In the genomic region with DNA sequence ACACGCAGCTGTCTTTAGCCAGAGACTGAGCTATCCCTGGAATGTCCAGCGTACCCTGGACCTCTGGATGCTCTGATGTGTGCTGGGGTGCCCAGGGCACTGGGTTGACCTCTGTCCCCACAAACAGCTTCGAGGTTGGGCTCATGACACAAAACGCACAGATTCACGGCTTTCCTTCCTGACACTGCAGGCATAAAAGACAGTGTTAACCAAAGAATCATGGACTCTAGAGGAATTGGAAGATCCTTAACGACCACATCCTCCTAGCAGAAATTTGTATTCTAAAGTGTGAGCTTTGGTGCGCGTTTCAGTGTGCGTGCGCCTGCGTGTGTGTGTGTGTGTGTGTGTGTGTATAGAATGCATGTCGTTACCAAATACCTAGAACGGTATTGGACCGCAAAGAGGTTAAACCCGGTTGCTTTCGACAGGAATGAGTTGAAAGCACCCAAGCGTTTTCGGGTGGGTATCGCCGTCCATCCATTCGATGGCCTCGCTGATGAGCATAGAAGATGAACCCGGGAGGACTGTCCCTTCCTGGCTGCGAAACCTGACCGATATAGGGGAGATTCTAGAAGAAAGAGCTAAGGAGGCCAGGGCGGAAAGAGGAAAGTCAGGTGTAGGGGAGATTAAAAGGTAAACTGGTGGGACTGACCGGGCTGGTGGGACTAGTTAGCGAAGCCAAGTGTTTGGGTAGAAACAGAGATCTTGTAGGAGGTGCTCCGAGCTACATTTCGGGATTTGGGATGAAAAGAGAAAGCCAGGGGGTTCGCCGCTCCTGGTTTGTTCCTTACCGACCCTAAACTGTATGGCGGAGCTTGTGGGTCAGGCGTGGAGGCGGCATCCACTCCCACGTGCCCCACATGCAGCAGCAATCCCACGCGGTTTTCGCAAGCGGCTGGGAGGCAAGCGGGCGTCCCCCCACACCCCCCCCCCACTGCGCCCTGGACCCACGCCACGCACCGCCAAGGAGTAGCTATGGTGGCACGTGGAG, we compare ENCODE assay signal across 12 cellular contexts. TPM values are rescaled to one million over a fixed set of nuclear protein-coding genes. Genes with fewer than 3 reads are reported as not detected.
DNase-seq lines count a peak whose midpoint lies in the region; ATAC-seq, FAIRE-seq and TF ChIP-seq lines count a peak whose summit lies in the region.
"Had no signal": no experiment of that assay in that cellular context is flagged by ENCODE, and none has a peak within 500 bp of the region (broad histone marks: within the 10 kb centered on the region; RNA-seq: fewer than 3 reads in every experiment).

No MANE protein-coding gene starts in this region.

- H3K27me3 Mint-ChIP-seq in activated naive CD8-positive, alpha-beta T cell = peaks cover 62% of the 10 kb centered on the region

- TF ChIP-seq EP300 in HepG2 (IDR thresholded peaks at IDR 0.05; ENCODE audit: low read depth in 2 of 2, low read length in 2 of 2) (no peak), HepG2 (CRISPR knock-in tag; IDR thresholded peaks at IDR 0.05; ENCODE audit: borderline replicate concordance) (no peak)

- H3K9me3 ChIP-seq in HepG2 (ENCODE audit: low read length) = no peaks in the 10 kb centered on the region
- H3K9me3 ChIP-seq in right lobe of liver = no peaks in the 10 kb centered on the region
- H3K9me3 ChIP-seq in lower lobe of right lung = no peaks in the 10 kb centered on the region
- no peaks in the 10 kb centered on the region for H3K9me3 ChIP-seq in upper lobe of right lung
- H3K9me3 ChIP-seq: gastroesophageal sphincter had no signal

- no peaks in the 10 kb centered on the region for H3K9me3 Mint-ChIP-seq in activated naive CD8-positive, alpha-beta T cell (ENCODE audit: low read depth)

- H3K4me3 Mint-ChIP-seq in activated naive CD8-positive, alpha-beta T cell = peak overlapping the region; percentile 78

- H3K27ac ChIP-seq in HepG2 (ENCODE audit: extremely low read length, insufficient read depth, low read length) (no peak overlapping the region), right lobe of liver (no peak overlapping the region), lower lobe of right lung (no peak overlapping the region), upper lobe of right lung (no peak overlapping the region)
- H3K27ac ChIP-seq: gastroesophageal sphincter had no signal

- H3K4me2 ChIP-seq in HepG2 (ENCODE audit: low read depth, low read length) = peak overlapping the region; percentile 26; the same call in 1 of the 2 replicates

- no peak overlapping the region for H2AFZ ChIP-seq in HepG2 (ENCODE audit: low read length)

- CTCF ChIA-PET in HepG2 (lab: Yijun Ruan, JAX; ENCODE audit: low intra/inter-chr PET ratio, low total read pairs) = no interaction called here

- TF ChIP-seq POLR2A in HepG2 (IDR thresholded peaks at IDR 0.05; ENCODE audit: insufficient read depth in 1 of 2, low read depth in 2 of 2, low read length in 2 of 2) = no peak
- no peak for TF ChIP-seq POLR2A in right lobe of liver (IDR thresholded peaks at IDR 0.05)

- no TSS peak for BruUV-seq in HepG2 (replicated peaks; lab: Mats Ljungman, UMichigan)

- no peak overlapping the region for H3K9ac ChIP-seq in HepG2 (ENCODE audit: insufficient read depth, low read depth, low read length)

- POLR2A ChIA-PET in HepG2 (lab: Yijun Ruan, JAX) = interaction anchor here (2.2 kb wide), 1 partner anchor 8 kb away, joined by 7 read pairs; the partner anchor contains the start of gene C1orf53

- H3K27ac Mint-ChIP-seq in activated naive CD8-positive, alpha-beta T cell = no peak overlapping the region

- H4K20me1 ChIP-seq in HepG2 (ENCODE audit: insufficient read depth, low read length) = no peaks in the 10 kb centered on the region

- TF ChIP-seq CTCF in HepG2 (CRISPR knock-in tag; IDR thresholded peaks at IDR 0.05) = no peak
- TF ChIP-seq CTCF in right lobe of liver (IDR thresholded peaks at IDR 0.05) = no peak
- no peak for TF ChIP-seq CTCF in lower lobe of right lung (IDR thresholded peaks at IDR 0.05)
- no peak for TF ChIP-seq CTCF in upper lobe of right lung (IDR thresholded peaks at IDR 0.05)

- H3K4me1 ChIP-seq in HepG2 (ENCODE audit: insufficient read depth, low read length) (peaks cover 36% of the 10 kb centered on the region), right lobe of liver (peaks cover 0 to 41% (median 17%) of the 10 kb centered on the region in 4 donors), lower lobe of right lung (peaks cover 37% of the 10 kb centered on the region), upper lobe of right lung (peaks cover 30% of the 10 kb centered on the region)

- ATAC-seq in HepG2 = peak; percentile 38
- ATAC-seq in right lobe of liver = no peak
- no peak for ATAC-seq in lower lobe of right lung
- ATAC-seq in upper lobe of right lung = no peak
- no peak for ATAC-seq in HG03097 (IDR thresholded peaks at IDR 0.05; ENCODE audit: low FRiP score, unreplicated experiment)
- no peak for ATAC-seq in GM21447 (IDR thresholded peaks at IDR 0.05; ENCODE audit: unreplicated experiment)
- ATAC-seq: gastroesophageal sphincter had no signal

- peaks cover 54% of the 10 kb centered on the region for H3K4me1 Mint-ChIP-seq in activated naive CD8-positive, alpha-beta T cell (ENCODE audit: low read depth)

- FAIRE-seq in HepG2 (lab: Jason Lieb, UNC) = no peak
- FAIRE-seq: GM12892 had no signal

- 68% methylated on average over 38 of the region's 48 CpGs for WGBS in HepG2 (ENCODE audit: low lambda C conversion rate)
- 12% methylated on average over 26 of the region's 48 CpGs for WGBS in right lobe of liver (ENCODE audit: insufficient coverage, low coverage, low lambda C conversion rate, missing lambda C conversion rate)

- H3K27me3 ChIP-seq in HepG2 (ENCODE audit: control insufficient read depth in 1 of 2, insufficient read depth in 2 of 2, low read length in 2 of 2) (peaks cover 11 to 63% of the 10 kb centered on the region in 2 experiments; a peak in 3 of 5 replicates), right lobe of liver (peaks cover 6 to 47% of the 10 kb centered on the region in 2 donors), lower lobe of right lung (ENCODE audit: low read depth) (peaks cover 88% of the 10 kb centered on the region), upper lobe of right lung (peaks cover 91% of the 10 kb centered on the region)

- no peak overlapping the region for H3K4me3 ChIP-seq in HepG2 (replicated peaks in 1 of 3; ENCODE audit: insufficient read depth in 1 of 3, low read depth in 2 of 3, low read length in 3 of 3)
- H3K4me3 ChIP-seq in right lobe of liver = no peak overlapping the region
- peak overlapping the region; percentile 32 for H3K4me3 ChIP-seq in lower lobe of right lung
- peak overlapping the region; percentile 28 for H3K4me3 ChIP-seq in upper lobe of right lung

- no peaks in the 10 kb centered on the region for H3K36me3 ChIP-seq in HepG2 (replicated peaks in 1 of 2; ENCODE audit: control insufficient read depth in 1 of 2, insufficient read depth in 2 of 2, low read length in 2 of 2)
- H3K36me3 ChIP-seq in right lobe of liver = no peaks in the 10 kb centered on the region
- H3K36me3 ChIP-seq in lower lobe of right lung = no peaks in the 10 kb centered on the region
- H3K36me3 ChIP-seq in upper lobe of right lung = no peaks in the 10 kb centered on the region
- H3K36me3 ChIP-seq: gastroesophageal sphincter had no signal

- in situ Hi-C loops in HepG2 (cut with HindIII; ENCODE audit: extremely low pct_ligation_motif_present, low pct_unique_long_range_greater_than_20kb) = loop anchor here (10.0 kb wide), 1 partner anchor 136 kb away; the partner anchor contains the start of gene DENND1B

- DNase-seq in HepG2 (ENCODE audit: low spot score) (no peak), right lobe of liver (no peak), lower lobe of right lung (no peak), upper lobe of right lung (no peak), AG08396 (ENCODE audit: low spot score) (no peak)
- DNase-seq: NCI-H446 had no signal

- no peaks in the 10 kb centered on the region for H3K36me3 Mint-ChIP-seq in activated naive CD8-positive, alpha-beta T cell

- H3K79me2 ChIP-seq in HepG2 (ENCODE audit: insufficient read depth, low read length) = no peaks in the 10 kb centered on the region

- intact Hi-C loops in HepG2 (cut with micrococcal nuclease; ENCODE audit: unreplicated experiment) = no loop called here
- intact Hi-C loops in right lobe of liver (cut with DNase I) = no loop called here
- intact Hi-C loops in lower lobe of right lung (cut with DNase I) = no loop called here
- intact Hi-C loops in upper lobe of right lung (cut with DNase I) = no loop called here

- no peak for TF ChIP-seq RAD21 in HepG2 (CRISPR knock-in tag; IDR thresholded peaks at IDR 0.05)

RNA-seq across cellular contexts. Expression of gene LHX9, which starts 6.8 kb away (rescaled TPM):
- not detected in 2 replicates for total RNA-seq in HepG2 (2016; rRNA removed; fragmentation: Illumina TruSeq; extraction: Trizol)
- not detected in 2 replicates for total RNA-seq in HepG2 (2016; cell fraction: cytosol; rRNA removed; fragmentation: Illumina TruSeq; extraction: Trizol; ENCODE audit: low read depth)
- not detected in 2 replicates for total RNA-seq in HepG2 (2016; cell fraction: insoluble cytoplasmic fraction; rRNA removed; fragmentation: Illumina TruSeq; extraction: Trizol)
- not detected in 2 replicates for total RNA-seq in HepG2 (2016; cell fraction: membrane; rRNA removed; fragmentation: Illumina TruSeq; extraction: Trizol)
- total RNA-seq in HepG2 (2016; cell fraction: nucleus; rRNA removed; fragmentation: Illumina TruSeq; extraction: Trizol) = not detected in 2 replicates
- not detected in 2 replicates for polyA plus RNA-seq in HepG2 (2011; rRNA removed)
- polyA plus RNA-seq in HepG2 (2011; cell fraction: cytosol; rRNA removed) = not detected in 2 replicates
- not detected in 2 replicates for polyA plus RNA-seq in HepG2 (2011; cell fraction: nucleus; rRNA removed)
- polyA plus RNA-seq in HepG2 (2012) = not detected in 2 replicates
- polyA plus RNA-seq in HepG2 (2016; cell fraction: cytosol; fragmentation: Illumina TruSeq; extraction: Trizol; ENCODE audit: low read depth) = not detected in 2 replicates
- not detected in 2 replicates for polyA plus RNA-seq in HepG2 (2016; cell fraction: insoluble cytoplasmic fraction; fragmentation: Illumina TruSeq; extraction: Trizol; ENCODE audit: low read depth)
- polyA plus RNA-seq in HepG2 (2016; cell fraction: membrane; fragmentation: Illumina TruSeq; extraction: Trizol; ENCODE audit: low read depth) = not detected in 2 replicates
- not detected in 2 replicates for polyA plus RNA-seq in HepG2 (2016; cell fraction: nucleus; fragmentation: Illumina TruSeq; extraction: Trizol; ENCODE audit: insufficient read depth, low read depth)
- polyA minus RNA-seq in HepG2 (2011; rRNA and poly(A)+ RNA removed; ENCODE audit: low replicate concordance) = 1.5 TPM in 1 of 2 replicates, not detected in the other
- not detected in 2 replicates for polyA minus RNA-seq in HepG2 (2011; cell fraction: cytosol; rRNA and poly(A)+ RNA removed)
- polyA minus RNA-seq in HepG2 (2011; cell fraction: nucleus; rRNA and poly(A)+ RNA removed) = not detected in 2 replicates
- 1 to 10 TPM in 2 of 6 experiments, under 1 TPM in 3, not detected in 1; 0.12 to 1.9 (median 0.81) TPM for total RNA-seq in right lobe of liver
- total RNA-seq in lower lobe of right lung = 2.1 TPM
- total RNA-seq in upper lobe of right lung = 4.7 TPM
- total RNA-seq: gastroesophageal sphincter, mesenteric fat pad had no signal

RNA-seq across cellular contexts. Expression of gene C1orf53, which starts 8.0 kb away (rescaled TPM):
- total RNA-seq in HepG2 (2016; rRNA removed; fragmentation: Illumina TruSeq; extraction: Trizol) = 8.5 and 10.1 TPM in 2 replicates
- total RNA-seq in HepG2 (2016; cell fraction: cytosol; rRNA removed; fragmentation: Illumina TruSeq; extraction: Trizol; ENCODE audit: low read depth) = 28.8 and 32.5 TPM in 2 replicates
- 9.8 and 11.1 TPM in 2 replicates for total RNA-seq in HepG2 (2016; cell fraction: insoluble cytoplasmic fraction; rRNA removed; fragmentation: Illumina TruSeq; extraction: Trizol)
- total RNA-seq in HepG2 (2016; cell fraction: membrane; rRNA removed; fragmentation: Illumina TruSeq; extraction: Trizol) = 16.0 and 23.8 TPM in 2 replicates
- 2.7 and 4.2 TPM in 2 replicates for total RNA-seq in HepG2 (2016; cell fraction: nucleus; rRNA removed; fragmentation: Illumina TruSeq; extraction: Trizol)
- 4.7 and 5.8 TPM in 2 replicates for polyA plus RNA-seq in HepG2 (2011; rRNA removed)
- 3.7 and 6.1 TPM in 2 replicates for polyA plus RNA-seq in HepG2 (2011; cell fraction: cytosol; rRNA removed)
- 2.3 and 3.2 TPM in 2 replicates for polyA plus RNA-seq in HepG2 (2011; cell fraction: nucleus; rRNA removed)
- polyA plus RNA-seq in HepG2 (2012) = 1.9 and 5.4 TPM in 2 replicates
- 38.1 and 46.8 TPM in 2 replicates for polyA plus RNA-seq in HepG2 (2016; cell fraction: cytosol; fragmentation: Illumina TruSeq; extraction: Trizol; ENCODE audit: low read depth)
- polyA plus RNA-seq in HepG2 (2016; cell fraction: insoluble cytoplasmic fraction; fragmentation: Illumina TruSeq; extraction: Trizol; ENCODE audit: low read depth) = 9.2 and 12.3 TPM in 2 replicates
- polyA plus RNA-seq in HepG2 (2016; cell fraction: membrane; fragmentation: Illumina TruSeq; extraction: Trizol; ENCODE audit: low read depth) = 19.3 and 20.6 TPM in 2 replicates
- 5.6 and 7.0 TPM in 2 replicates for polyA plus RNA-seq in HepG2 (2016; cell fraction: nucleus; fragmentation: Illumina TruSeq; extraction: Trizol; ENCODE audit: insufficient read depth, low read depth)
- 2.6 TPM in 1 of 2 replicates, not detected in the other for polyA minus RNA-seq in HepG2 (2011; rRNA and poly(A)+ RNA removed; ENCODE audit: low replicate concordance)
- polyA minus RNA-seq in HepG2 (2011; cell fraction: cytosol; rRNA and poly(A)+ RNA removed) = 1.6 and 2.0 TPM in 2 replicates
- 1.2 TPM in 2 replicates for polyA minus RNA-seq in HepG2 (2011; cell fraction: nucleus; rRNA and poly(A)+ RNA removed)
- total RNA-seq in right lobe of liver = 1 to 10 TPM; 4.0 to 8.9 (median 6.2) TPM
- 2.0 TPM for total RNA-seq in lower lobe of right lung
- 4.0 TPM for total RNA-seq in upper lobe of right lung

Comparison
In these comparisons a context has a peak if more than half of its experiments do, and no peak if none do; other contexts are left out.
1. H3K4me3 ChIP-seq: peak in lower lobe of right lung (single experiment) and upper lobe of right lung (single experiment); none in HepG2 (0 of 3) and right lobe of liver (0 of 3).